ENCODE assay signal across 9 cellular contexts in the genomic region with DNA sequence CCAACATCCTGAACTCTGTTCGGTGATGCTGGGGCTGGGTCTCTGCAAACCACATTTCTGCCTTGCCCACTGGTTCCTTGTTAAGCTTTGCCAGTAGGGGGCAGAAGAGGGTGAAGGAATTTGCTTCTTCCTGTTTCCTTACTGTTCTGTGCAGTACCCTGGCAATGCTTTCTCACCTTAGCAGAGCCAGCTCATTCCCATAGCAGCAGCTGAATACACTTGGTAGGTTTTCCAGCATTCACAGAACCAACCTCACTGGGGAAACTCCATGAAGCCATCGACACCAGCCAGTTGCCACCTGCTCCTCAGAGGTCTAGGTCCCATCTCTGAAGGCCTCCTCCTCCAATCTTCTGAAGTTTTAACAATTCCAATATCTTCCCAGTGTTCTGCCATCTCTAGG.
DNase-seq lines count a peak whose midpoint lies in the region; ATAC-seq and TF ChIP-seq lines count a peak whose summit lies in the region.
"Had no signal": no experiment of that assay in that cellular context is flagged by ENCODE, and none has a peak within 500 bp of the region (broad histone marks: within the 10 kb centered on the region; RNA-seq: fewer than 3 reads in every experiment).

No MANE protein-coding gene starts in this region.

- no peak overlapping the region for H4K8ac ChIP-seq in mesenchymal stem cell (ENCODE audit: low read length)

- DNase-seq in Caki2 (ENCODE audit: low read depth), result peak; percentile 3
- DNase-seq in RWPE2 (ENCODE audit: low spot score), result no peak
- peak; percentile 43 for DNase-seq in iPS DF 6.9 (ENCODE audit: low read depth, low spot score)
- no peak for DNase-seq in HPDE6-E6E7 (ENCODE audit: extremely low spot score)
- DNase-seq in activated effector memory CD4-positive, alpha-beta T cell treated with anti-CD3 and anti-CD28 coated beads, Interleukin-2, amount 50 U/mL, for 16 hours, result no peak
- DNase-seq in mesenchymal stem cell, result no peak

- no peak overlapping the region for H3K23ac ChIP-seq in mesenchymal stem cell (ENCODE audit: low read length in 2 of 2)

- H3K27ac ChIP-seq in RWPE2 (ENCODE audit: poor library complexity, severe bottlenecking), result no peak overlapping the region
- no peak overlapping the region for H3K27ac ChIP-seq in iPS DF 6.9 (ENCODE audit: low read length)
- no peak overlapping the region for H3K27ac ChIP-seq in mesenchymal stem cell (ENCODE audit: low read length, poor library complexity, severe bottlenecking)
- H3K27ac ChIP-seq: SK-N-MC had no signal

- no peak overlapping the region for H3K9ac ChIP-seq in mesenchymal stem cell (ENCODE audit: low read length)

- ATAC-seq in GM19035 (IDR thresholded peaks at IDR 0.05; ENCODE audit: unreplicated experiment) (peak; percentile 44), HG03439 (IDR thresholded peaks at IDR 0.05; ENCODE audit: unreplicated experiment) (peak; percentile 55), RWPE2 (ENCODE audit: low read depth) (no peak)

- H2BK120ac ChIP-seq in mesenchymal stem cell (ENCODE audit: low read depth, low read length), result no peak overlapping the region

- H4K91ac ChIP-seq in mesenchymal stem cell (ENCODE audit: low read length), result no peak overlapping the region

- H2BK15ac ChIP-seq in mesenchymal stem cell (ENCODE audit: low read depth, poor library complexity, severe bottlenecking), result no peak overlapping the region

- no peak overlapping the region for H2AK5ac ChIP-seq in mesenchymal stem cell (ENCODE audit: low read length, severe bottlenecking)

- H3K4me1 ChIP-seq in RWPE2 (ENCODE audit: insufficient read depth, poor library complexity, severe bottlenecking), result no peaks in the 10 kb centered on the region
- no peaks in the 10 kb centered on the region for H3K4me1 ChIP-seq in iPS DF 6.9 (ENCODE audit: control insufficient read depth, insufficient read depth, low read length)
- no peaks in the 10 kb centered on the region for H3K4me1 ChIP-seq in mesenchymal stem cell (ENCODE audit: control insufficient read depth, insufficient read depth, low read depth, low read length)

- no peaks in the 10 kb centered on the region for H3K27me3 ChIP-seq in RWPE2 (ENCODE audit: insufficient read depth, poor library complexity, severe bottlenecking)
- no peaks in the 10 kb centered on the region for H3K27me3 ChIP-seq in iPS DF 6.9 (ENCODE audit: control insufficient read depth, insufficient read depth, low read length)
- H3K27me3 ChIP-seq in mesenchymal stem cell (ENCODE audit: control insufficient read depth in 1 of 2, insufficient read depth in 1 of 2, low read length in 2 of 2), result peaks cover 0 to 6% of the 10 kb centered on the region in 2 experiments

- no peak overlapping the region for H2BK5ac ChIP-seq in mesenchymal stem cell (ENCODE audit: low read depth, low read length, poor library complexity, severe bottlenecking)

- in situ Hi-C loops in Caki2 (cut with HindIII; ENCODE audit: low pct_unique_long_range_greater_than_20kb, low sequenced_read_pairs), result no loop called here

- no CpG with 5 or more reads among the region's 2 CpGs for WGBS in iPS DF 6.9 (ENCODE audit: insufficient coverage, insufficient read length)
- WGBS in mesenchymal stem cell, result 59% methylated on average over 2 of the region's 2 CpGs

- H3K14ac ChIP-seq in mesenchymal stem cell (ENCODE audit: low read length in 2 of 2), result no peak overlapping the region

- H3K79me1 ChIP-seq in mesenchymal stem cell (replicated peaks; ENCODE audit: low read length, poor library complexity, severe bottlenecking), result no peaks in the 10 kb centered on the region

- H3K36me3 ChIP-seq in RWPE2 (ENCODE audit: low read depth) (no peaks in the 10 kb centered on the region), iPS DF 6.9 (ENCODE audit: control insufficient read depth, insufficient read depth, low read length) (no peaks in the 10 kb centered on the region), mesenchymal stem cell (ENCODE audit: control insufficient read depth in 1 of 2, insufficient read depth in 2 of 2, low read depth in 1 of 2, low read length in 2 of 2) (no peaks in the 10 kb centered on the region)

- H2BK12ac ChIP-seq in mesenchymal stem cell (ENCODE audit: low read length in 2 of 2), result no peak overlapping the region

- no peak overlapping the region for H2AFZ ChIP-seq in mesenchymal stem cell (ENCODE audit: low read depth, low read length)

- H3K4me2 ChIP-seq in mesenchymal stem cell (ENCODE audit: low read length, poor library complexity, severe bottlenecking), result no peak overlapping the region

- H3K9me3 ChIP-seq in RWPE2 (ENCODE audit: severe bottlenecking) (no peaks in the 10 kb centered on the region), iPS DF 6.9 (ENCODE audit: control insufficient read depth, insufficient read depth, low read length) (no peaks in the 10 kb centered on the region), mesenchymal stem cell (ENCODE audit: control insufficient read depth, low read length) (no peaks in the 10 kb centered on the region)

- no peak overlapping the region for H3K4ac ChIP-seq in mesenchymal stem cell (ENCODE audit: low read depth in 1 of 2, low read length in 2 of 2)

- H3K18ac ChIP-seq in mesenchymal stem cell (ENCODE audit: low read depth in 1 of 2, low read length in 2 of 2), result no peak overlapping the region

- H3K4me3 ChIP-seq in RWPE2 (ENCODE audit: severe bottlenecking) (no peak overlapping the region), iPS DF 6.9 (ENCODE audit: low read length) (no peak overlapping the region), mesenchymal stem cell (ENCODE audit: insufficient read depth in 1 of 2, low read depth in 1 of 2, low read length in 2 of 2) (no peak overlapping the region)
- H3K4me3 ChIP-seq: SK-N-MC had no signal

- peak; percentile 9 for TF ChIP-seq CTCF in RWPE2 (IDR thresholded peaks at IDR 0.05; ENCODE audit: poor library complexity, severe bottlenecking)

Comparison
In these comparisons a context has a peak if more than half of its experiments do, and no peak if none do; other contexts are left out.
1. DNase-seq: peak in Caki2 (single experiment) and iPS DF 6.9 (single experiment); none in RWPE2 (single experiment), HPDE6-E6E7 (single experiment), activated effector memory CD4-positive, alpha-beta T cell treated with anti-CD3 and anti-CD28 coated beads, Interleukin-2, amount 50 U/mL, for 16 hours (single experiment) and mesenchymal stem cell (single experiment).